Comparison of ENCODE assay signal across 10 cellular contexts in genomic region chr2:132267372-132267771, GRCh38.
DNase-seq lines count a peak whose midpoint lies in the region; ATAC-seq, FAIRE-seq and TF ChIP-seq lines count a peak whose summit lies in the region.
"Had no signal": no experiment of that assay in that cellular context is flagged by ENCODE, and none has a peak within 500 bp of the region (broad histone marks: within the 10 kb centered on the region; RNA-seq: fewer than 3 reads in every experiment).

No MANE protein-coding gene starts in this region.

- ATAC-seq in Right ventricle myocardium superior (ENCODE audit: poor library complexity) = no peak
- ATAC-seq in HG02973 (IDR thresholded peaks at IDR 0.05; ENCODE audit: unreplicated experiment) = no peak

- H2AFZ ChIP-seq in endothelial cell of umbilical vein (ENCODE audit: low read depth, low read length) (peak overlapping the region; percentile 57), neuron (ENCODE audit: low read depth, low read length) (peak overlapping the region; percentile 80)

- no TSS peak for BruUV-seq in endothelial cell of umbilical vein (replicated peaks; lab: Mats Ljungman, UMichigan)

- POLR2A ChIA-PET in endothelial cell of umbilical vein (lab: Charles Lee) = no interaction called here
- POLR2A ChIA-PET in CD4-positive, alpha-beta memory T cell (lab: Charles Lee; ENCODE audit: partially characterized antibody) = no interaction called here

- H3K4me3 ChIP-seq in left ventricle myocardium inferior (peak overlapping the region; percentile 56), endothelial cell of umbilical vein (replicated peaks in 1 of 3; ENCODE audit: insufficient read depth in 1 of 3, low read depth in 1 of 3, low read length in 3 of 3) (peak overlapping the region in 1 of 3 experiments; percentile 17), neuron (ENCODE audit: low read length) (no peak overlapping the region)
- H3K4me3 ChIP-seq in CD4-positive, alpha-beta memory T cell (ENCODE audit: low read length in 2 of 2) = no peak overlapping the region

- H3K4me3 Mint-ChIP-seq in CD4-positive, alpha-beta memory T cell = no peak overlapping the region

- H3K36me3 ChIP-seq in left ventricle myocardium inferior (no peaks in the 10 kb centered on the region), endothelial cell of umbilical vein (ENCODE audit: control insufficient read depth in 2 of 2, extremely low read depth in 1 of 2, insufficient read depth in 2 of 2, low read length in 2 of 2) (no peaks in the 10 kb centered on the region), neuron (ENCODE audit: insufficient read depth, low read length) (no peaks in the 10 kb centered on the region)
- no peaks in the 10 kb centered on the region for H3K36me3 ChIP-seq in CD4-positive, alpha-beta memory T cell (ENCODE audit: insufficient read depth, low read length)

- TF ChIP-seq POLR2A in endothelial cell of umbilical vein (IDR thresholded peaks at IDR 0.05; ENCODE audit: low read depth, low read length) = no peak

- no peaks in the 10 kb centered on the region for H3K27me3 Mint-ChIP-seq in CD4-positive, alpha-beta memory T cell

- H3K36me3 Mint-ChIP-seq in CD4-positive, alpha-beta memory T cell = no peaks in the 10 kb centered on the region

- CTCF ChIA-PET in endothelial cell of umbilical vein (lab: Charles Lee) = interaction anchor here (1.5 to 2.0 kb wide), 2 partner anchors 904 to 1294 kb away, joined by 3 to 7 read pairs; no protein-coding TSS in a partner anchor
- CTCF ChIA-PET in CD4-positive, alpha-beta memory T cell (lab: Charles Lee; ENCODE audit: partially characterized antibody) = interaction anchor here (2.1 kb wide), 1 partner anchor 1577 kb away, joined by 12 read pairs; no protein-coding TSS in a partner anchor

- H3K4me1 ChIP-seq in left ventricle myocardium inferior (peaks cover 9% of the 10 kb centered on the region), endothelial cell of umbilical vein (ENCODE audit: control insufficient read depth, extremely low read depth, insufficient read depth, low read length) (peaks cover 4% of the 10 kb centered on the region), neuron (ENCODE audit: insufficient read depth, low read length) (peaks cover 10% of the 10 kb centered on the region)
- H3K4me1 ChIP-seq in CD4-positive, alpha-beta memory T cell (ENCODE audit: insufficient read depth, low read length) = peaks cover 12% of the 10 kb centered on the region

- H3K27me3 ChIP-seq in left ventricle myocardium inferior (ENCODE audit: low read depth) = peaks cover 87% of the 10 kb centered on the region
- no peaks in the 10 kb centered on the region for H3K27me3 ChIP-seq in endothelial cell of umbilical vein (ENCODE audit: control insufficient read depth in 2 of 2, insufficient read depth in 2 of 2, low read length in 2 of 2)
- H3K27me3 ChIP-seq in neuron (ENCODE audit: insufficient read depth, low read length) = no peaks in the 10 kb centered on the region
- no peaks in the 10 kb centered on the region for H3K27me3 ChIP-seq in CD4-positive, alpha-beta memory T cell (ENCODE audit: insufficient read depth, low read length)

- H3K27ac Mint-ChIP-seq in CD4-positive, alpha-beta memory T cell = no peak overlapping the region

- FAIRE-seq in endothelial cell of umbilical vein (lab: Jason Lieb, UNC) = no peak

- no peaks in the 10 kb centered on the region for H4K20me1 ChIP-seq in endothelial cell of umbilical vein (replicated peaks; ENCODE audit: control insufficient read depth, extremely low read depth, insufficient read depth, low read length)

- H3K27ac ChIP-seq in left ventricle myocardium inferior (replicated peaks) (no peak overlapping the region), endothelial cell of umbilical vein (ENCODE audit: insufficient read depth, low read depth, low read length) (no peak overlapping the region)
- H3K27ac ChIP-seq in CD4-positive, alpha-beta memory T cell (ENCODE audit: low read depth, low read length) = no peak overlapping the region

- no peak overlapping the region for H3K9ac ChIP-seq in endothelial cell of umbilical vein (replicated peaks; ENCODE audit: extremely low read depth, insufficient read depth, low read length)

- dilution Hi-C loops in endothelial cell of umbilical vein (cut with MboI; ENCODE audit: extremely low pct_ligation_motif_present, low sequenced_read_pairs) = no loop called here

- H3K79me2 ChIP-seq in endothelial cell of umbilical vein (ENCODE audit: control insufficient read depth, insufficient read depth, low read length) = no peaks in the 10 kb centered on the region

- TF ChIP-seq CTCF in left ventricle myocardium inferior (IDR thresholded peaks at IDR 0.05; ENCODE audit: borderline replicate concordance) = no peak
- TF ChIP-seq CTCF in endothelial cell of umbilical vein (IDR thresholded peaks at IDR 0.05; ENCODE audit: extremely low read depth in 1 of 2, insufficient read depth in 1 of 2, low read depth in 1 of 2, low read length in 2 of 2) = no peak

- H3K9me1 ChIP-seq in endothelial cell of umbilical vein (replicated peaks; ENCODE audit: control insufficient read depth, extremely low read depth, insufficient read depth, low read length) = no peaks in the 10 kb centered on the region

- intact Hi-C loops in left ventricle myocardium inferior (cut with micrococcal nuclease) (no loop called here), Right ventricle myocardium superior (cut with DNase I) (no loop called here), endothelial cell of umbilical vein (cut with micrococcal nuclease) (loop anchor here (10.0 kb wide), 1 partner anchor 387 kb away; no protein-coding TSS in a partner anchor)
- intact Hi-C loops in CD4-positive, alpha-beta memory T cell (cut with micrococcal nuclease) = no loop called here

- no peak for DNase-seq in left ventricle myocardium inferior
- DNase-seq in Right ventricle myocardium superior = no peak
- peak; percentile 7 for DNase-seq in endothelial cell of umbilical vein (ENCODE audit: low read depth, low spot score)
- no peak for DNase-seq in amniotic stem cell (lab: John Stamatoyannopoulos, UW)
- no peak for DNase-seq in putamen (ENCODE audit: low spot score)
- no peak for DNase-seq in CD4-positive, alpha-beta memory T cell
- DNase-seq: activated naive CD4-positive, alpha-beta T cell; NCI-H1694 had no signal

- peak overlapping the region; percentile 55 for H3K4me2 ChIP-seq in endothelial cell of umbilical vein (ENCODE audit: insufficient read depth, low read length)

- no peaks in the 10 kb centered on the region for H3K9me3 Mint-ChIP-seq in CD4-positive, alpha-beta memory T cell

- H3K9me3 ChIP-seq in left ventricle myocardium inferior (replicated peaks) (no peaks in the 10 kb centered on the region), endothelial cell of umbilical vein (replicated peaks; ENCODE audit: control insufficient read depth, insufficient read depth, low read length) (no peaks in the 10 kb centered on the region), neuron (ENCODE audit: low read length) (no peaks in the 10 kb centered on the region)
- no peaks in the 10 kb centered on the region for H3K9me3 ChIP-seq in CD4-positive, alpha-beta memory T cell (ENCODE audit: control insufficient read depth in 1 of 2, low read length in 2 of 2)

- peaks cover 0 to 6% (median under 1%) of the 10 kb centered on the region in 4 donors for H3K4me1 Mint-ChIP-seq in CD4-positive, alpha-beta memory T cell

TF ChIP-seq in endothelial cell of umbilical vein, 7 proteins besides CTCF, POLR2A, EP300 and RAD21:
- TF ChIP-seq MYC (IDR thresholded peaks at IDR 0.05; ENCODE audit: low read depth, low read length) = no peak
